Comparison of ENCODE assay signal across 19 cellular contexts in genomic region chr12:25884920-25885234, GRCh38.
"Had no signal": no experiment of that assay in that cellular context is flagged by ENCODE, and none has a peak within 500 bp of the region (broad histone marks: within the 10 kb centered on the region; RNA-seq: fewer than 3 reads in every experiment).

No MANE protein-coding gene starts in this region.

- H3K27ac Mint-ChIP-seq: activated CD4-positive, alpha-beta memory T cell treated with anti-CD3 and anti-CD28 coated beads, Interleukin-2, amount 10 ng/mL, durations not matched to agents 7 days and 5 days; activated CD4-positive, alpha-beta T cell treated with anti-CD3 and anti-CD28 coated beads for 36 hours; activated naive CD4-positive, alpha-beta T cell treated with anti-CD3 and anti-CD28 coated beads, Interleukin-2, amount 50 U/mL, for 24 hours; activated T-cell treated with anti-CD3 and anti-CD28 coated beads, Interleukin-2, amount 50 U/mL, for 72 hours had no signal

- H3K36me3 Mint-ChIP-seq: activated naive CD4-positive, alpha-beta T cell treated with anti-CD3 and anti-CD28 coated beads, Interleukin-2, amount 50 U/mL, for 24 hours had no signal

- H3K27me3 Mint-ChIP-seq: activated CD4-positive, alpha-beta memory T cell treated with anti-CD3 and anti-CD28 coated beads, Interleukin-2, amount 10 ng/mL, durations not matched to agents 7 days and 5 days; activated CD4-positive, alpha-beta T cell treated with anti-CD3 and anti-CD28 coated beads for 36 hours; central memory CD8-positive, alpha-beta T cell had no signal

- DNase-seq: activated CD4-positive, alpha-beta memory T cell treated with anti-CD3 and anti-CD28 coated beads, Interleukin-2, amount 10 ng/mL, durations not matched to agents 7 days and 5 days; activated CD4-positive, alpha-beta T cell treated with anti-CD3 and anti-CD28 coated beads for 36 hours; activated CD4-positive, alpha-beta T cell treated with anti-CD3 and anti-CD28 coated beads, Interleukin-2, amount 50 U/mL, for 1 hour; activated naive CD4-positive, alpha-beta T cell; activated T-cell treated with anti-CD3 and anti-CD28 coated beads, Interleukin-2, amount 50 U/mL, for 72 hours; KG1; NCI-H1092; NCI-H1417; NCI-H1694; NCI-H2029; NCI-H345; NCI-H510A; NCI-H526 treated with DMSO at 0.1 percent for 48 hours; SHP77; T-helper 2 cell had no signal

- H3K4me1 Mint-ChIP-seq: activated CD4-positive, alpha-beta memory T cell treated with anti-CD3 and anti-CD28 coated beads, Interleukin-2, amount 10 ng/mL, durations not matched to agents 7 days and 5 days; activated CD4-positive, alpha-beta T cell treated with anti-CD3 and anti-CD28 coated beads for 36 hours; activated naive CD4-positive, alpha-beta T cell treated with anti-CD3 and anti-CD28 coated beads, Interleukin-2, amount 50 U/mL, for 24 hours; central memory CD8-positive, alpha-beta T cell had no signal

- ATAC-seq: activated CD4-positive, alpha-beta T cell treated with anti-CD3 and anti-CD28 coated beads for 36 hours; activated T-cell treated with anti-CD3 and anti-CD28 coated beads, Interleukin-2, amount 50 U/mL, for 72 hours had no signal

- FAIRE-seq: RCC 7860 had no signal

- H3K27ac ChIP-seq: VCaP had no signal

- H3K4me3 Mint-ChIP-seq: activated CD4-positive, alpha-beta memory T cell treated with anti-CD3 and anti-CD28 coated beads, Interleukin-2, amount 10 ng/mL, durations not matched to agents 7 days and 5 days; activated CD4-positive, alpha-beta T cell treated with anti-CD3 and anti-CD28 coated beads for 36 hours; activated naive CD4-positive, alpha-beta T cell treated with anti-CD3 and anti-CD28 coated beads, Interleukin-2, amount 50 U/mL, for 24 hours; activated T-cell treated with anti-CD3 and anti-CD28 coated beads, Interleukin-2, amount 50 U/mL, for 72 hours; central memory CD8-positive, alpha-beta T cell had no signal

- H3K9me3 Mint-ChIP-seq: activated CD4-positive, alpha-beta memory T cell treated with anti-CD3 and anti-CD28 coated beads, Interleukin-2, amount 10 ng/mL, durations not matched to agents 7 days and 5 days; activated naive CD4-positive, alpha-beta T cell treated with anti-CD3 and anti-CD28 coated beads, Interleukin-2, amount 50 U/mL, for 24 hours; central memory CD8-positive, alpha-beta T cell had no signal
